In the genomic region with DNA sequence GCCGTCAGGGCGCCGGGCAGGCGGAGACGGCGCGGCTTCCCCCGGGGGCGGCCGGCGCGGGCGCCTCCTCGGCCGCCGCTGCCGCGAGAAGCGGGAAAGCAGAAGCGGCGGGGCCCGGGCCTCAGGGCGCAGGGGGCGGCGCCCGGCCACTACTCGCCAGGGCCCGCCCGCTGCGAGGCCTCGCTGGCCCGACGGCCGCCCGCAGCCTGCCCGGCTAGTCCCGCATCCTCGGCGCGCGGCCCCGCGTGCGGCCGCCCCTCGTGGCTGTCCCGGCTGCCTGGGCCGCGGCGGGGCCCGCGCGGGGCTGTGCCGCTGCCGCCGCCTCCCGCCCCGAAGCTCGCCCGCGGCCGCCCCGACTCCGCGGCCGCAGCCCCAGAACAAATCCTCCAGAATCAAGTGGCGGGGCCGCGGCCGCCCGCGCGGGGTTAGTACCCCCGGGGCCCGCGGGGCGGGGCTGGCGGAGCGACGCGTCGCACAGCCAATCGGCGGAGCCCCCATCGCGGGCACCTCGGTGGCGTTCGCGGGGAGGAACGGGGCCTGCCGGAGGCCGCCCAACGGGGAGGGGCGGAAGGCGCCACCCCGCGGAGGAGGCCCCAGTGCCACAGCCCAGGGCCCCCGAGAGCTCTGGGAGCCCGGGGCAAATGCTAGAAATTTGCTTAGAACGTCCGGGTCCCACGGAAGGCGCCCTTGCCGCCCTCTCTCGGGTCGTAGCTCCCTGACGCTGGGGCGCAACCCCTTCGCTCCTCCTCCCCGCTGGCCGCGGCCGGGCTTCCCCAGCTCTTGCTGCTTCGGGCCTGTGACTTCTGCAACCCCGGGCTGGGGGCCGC, we compare ENCODE assay signal across 8 cellular contexts. TPM values are rescaled to one million over a fixed set of nuclear protein-coding genes. Genes with fewer than 3 reads are reported as not detected.
DNase-seq lines count a peak whose midpoint lies in the region; ATAC-seq and TF ChIP-seq lines count a peak whose summit lies in the region.

A gene (minus strand): TSS at position 401 of the 827 bp plus-strand sequence. CDS start 408 bp downstream, outside the sequence.

- DNase-seq in NAMALWA (ENCODE audit: low spot score), result peak; percentile 96
- peak; percentile 94 for DNase-seq in activated B cell treated with CpG ODN at 0.5 μM for 24 hours
- peak; percentile 55 for DNase-seq in colonic mucosa
- DNase-seq in stimulated activated naive CD4-positive, alpha-beta T cell treated with Interleukin-2 at 50 U/mL for 16 hours (lab: John Stamatoyannopoulos, UW), result peak; percentile 89
- no peak for DNase-seq in kidney tubule cell (ENCODE audit: low spot score)

- H3K9me3 ChIP-seq in colonic mucosa, result no peaks in the 10 kb centered on the region
- no peaks in the 10 kb centered on the region for H3K9me3 ChIP-seq in muscle layer of duodenum (ENCODE audit: control insufficient read depth in 1 of 2, low read length in 2 of 2)

- H3K4me1 ChIP-seq in colonic mucosa, result peaks cover 17% of the 10 kb centered on the region
- peaks cover 3 to 26% of the 10 kb centered on the region in 2 donors for H3K4me1 ChIP-seq in muscle layer of duodenum (ENCODE audit: control insufficient read depth in 1 of 2, insufficient read depth in 2 of 2, low read length in 2 of 2)

- H3K9me3 Mint-ChIP-seq in activated B cell treated with CpG ODN at 0.5 μM for 24 hours, result no peaks in the 10 kb centered on the region

- ATAC-seq in GM18498 (IDR thresholded peaks at IDR 0.05; ENCODE audit: unreplicated experiment) (peak; percentile 81), HG02571 (IDR thresholded peaks at IDR 0.05; ENCODE audit: unreplicated experiment) (peak; percentile 70), activated B cell treated with CpG ODN at 0.5 μM for 24 hours (ENCODE audit: low read depth) (peak; percentile 87)

- CTCF ChIA-PET in activated B cell treated with CpG ODN at 0.5 μM for 24 hours (lab: Charles Lee), result interaction anchor here (0.5 to 9.8 kb wide), 13 partner anchors 22 to 982 kb away, joined by 3 to 195 read pairs (median 4); no protein-coding TSS in a partner anchor

- intact Hi-C loops in activated B cell treated with CpG ODN at 0.5 μM for 24 hours (cut with micrococcal nuclease), result loop anchor here (1.0 to 10.0 kb wide), 11 partner anchors 31 to 735 kb away; a partner anchor contains a TSS
- intact Hi-C loops in colonic mucosa (cut with DNase I), result loop anchor here (5.0 kb wide), 3 partner anchors 107 to 272 kb away; no protein-coding TSS in a partner anchor

- H3K4me3 ChIP-seq in colonic mucosa (peak within 1 kb of the TSS; percentile 40), muscle layer of duodenum (ENCODE audit: low read depth in 1 of 2, low read length in 2 of 2) (peak within 1 kb of the TSS; percentile 45 to 55)

- peaks cover 38% of the 10 kb centered on the region for H3K36me3 Mint-ChIP-seq in activated B cell treated with CpG ODN at 0.5 μM for 24 hours (ENCODE audit: low read depth)

- H3K27me3 ChIP-seq in colonic mucosa, result peaks cover 78% of the 10 kb centered on the region
- H3K27me3 ChIP-seq in muscle layer of duodenum (ENCODE audit: low read depth, low read length), result peaks cover 86% of the 10 kb centered on the region

- no peak for TF ChIP-seq CTCF in activated B cell treated with CpG ODN at 0.5 μM for 24 hours (IDR thresholded peaks at IDR 0.05)
- no peak for TF ChIP-seq CTCF in colonic mucosa (IDR thresholded peaks at IDR 0.05)

- peaks cover 73% of the 10 kb centered on the region for H3K4me1 Mint-ChIP-seq in activated B cell treated with CpG ODN at 0.5 μM for 24 hours

- POLR2A ChIA-PET in activated B cell treated with CpG ODN at 0.5 μM for 24 hours (lab: Charles Lee), result interaction anchor here (0.5 to 15.6 kb wide), 37 partner anchors 9 to 1857 kb away, joined by 3 to 385 read pairs (median 6); a partner anchor contains a TSS

- H3K9ac ChIP-seq in colonic mucosa (ENCODE audit: low read depth in 2 of 2, low read length in 2 of 2), result peak within 1 kb of the TSS; percentile 34 to 76

- H3K27ac ChIP-seq in colonic mucosa (peak within 1 kb of the TSS; percentile 65), muscle layer of duodenum (ENCODE audit: low read length) (no peak within 1 kb of the TSS)

- peak within 1 kb of the TSS; percentile 96 for H3K27ac Mint-ChIP-seq in activated B cell treated with CpG ODN at 0.5 μM for 24 hours

- no peaks in the 10 kb centered on the region for H3K27me3 Mint-ChIP-seq in activated B cell treated with CpG ODN at 0.5 μM for 24 hours

- H3K36me3 ChIP-seq in colonic mucosa (no peaks in the 10 kb centered on the region), muscle layer of duodenum (ENCODE audit: control insufficient read depth in 1 of 2, insufficient read depth in 2 of 2, low read length in 2 of 2) (no peaks in the 10 kb centered on the region)

- H3K4me3 Mint-ChIP-seq in activated B cell treated with CpG ODN at 0.5 μM for 24 hours, result peak within 1 kb of the TSS; percentile 98

RNA-seq across cellular contexts. Expression of the gene that starts here (rescaled TPM):
- total RNA-seq in activated B cell treated with CpG ODN at 0.5 μM for 24 hours (141 and 153 TPM in 2 replicates), colonic mucosa (1 to 10 TPM; 1.6 to 3.2 TPM)

Comparison
In these comparisons a context has a peak if more than half of its experiments do, and no peak if none do; other contexts are left out.
1. RNA of the gene that starts here (total RNA-seq): 141 to 153 TPM in activated B cell treated with CpG ODN at 0.5 μM for 24 hours; 1.6 to 3.2 TPM in colonic mucosa; every median in the first group is over 10 times any median in the second.
2. Peak in every context shown above with its lines, with median percentiles within 50 percentile points of each other: ATAC-seq.